In genomic region chr15:29208352-29208751, GRCh38 we compare ENCODE assay signal across 12 cellular contexts.
DNase-seq lines count a peak whose midpoint lies in the region; TF ChIP-seq lines count a peak whose summit lies in the region.
"Had no signal": no experiment of that assay in that cellular context is flagged by ENCODE, and none has a peak within 500 bp of the region (broad histone marks: within the 10 kb centered on the region; RNA-seq: fewer than 3 reads in every experiment).

No MANE protein-coding gene starts in this region.

- no peak overlapping the region for H3K9ac ChIP-seq in neural progenitor cell

- H3K4me1 Mint-ChIP-seq in neural progenitor cell (peaks cover 8% of the 10 kb centered on the region), endothelial cell (ENCODE audit: unreplicated experiment) (peaks cover 8% of the 10 kb centered on the region)

- H3K27ac ChIP-seq in neural progenitor cell (no peak overlapping the region), osteoblast (ENCODE audit: low read depth, low read length) (no peak overlapping the region)

- H3K27me3 Mint-ChIP-seq in neural progenitor cell (ENCODE audit: insufficient read depth, low read depth) (no peaks in the 10 kb centered on the region), endothelial cell (ENCODE audit: unreplicated experiment) (peaks cover 3% of the 10 kb centered on the region)

- H3K4me1 ChIP-seq in neural progenitor cell: peaks cover 8% of the 10 kb centered on the region
- H3K4me1 ChIP-seq in osteoblast (ENCODE audit: insufficient read depth, low read length): no peaks in the 10 kb centered on the region

- no peak overlapping the region for H3K27ac Mint-ChIP-seq in neural progenitor cell
- H3K27ac Mint-ChIP-seq in endothelial cell (ENCODE audit: unreplicated experiment): no peak overlapping the region

- H3K36me3 Mint-ChIP-seq in neural progenitor cell (no peaks in the 10 kb centered on the region), endothelial cell (ENCODE audit: low read depth, unreplicated experiment) (no peaks in the 10 kb centered on the region)

- no peak for TF ChIP-seq CTCF in neural progenitor cell (IDR thresholded peaks at IDR 0.05)
- TF ChIP-seq CTCF in osteoblast (IDR thresholded peaks at IDR 0.05; ENCODE audit: extremely low read depth, low read depth, low read length): no peak
- no peak for TF ChIP-seq CTCF in endothelial cell (IDR thresholded peaks at IDR 0.05; ENCODE audit: unreplicated experiment)

- H3K36me3 ChIP-seq in neural progenitor cell: no peaks in the 10 kb centered on the region
- H3K36me3 ChIP-seq in osteoblast (ENCODE audit: insufficient read depth, low read length): no peaks in the 10 kb centered on the region

- no peaks in the 10 kb centered on the region for H3K27me3 ChIP-seq in neural progenitor cell
- H3K27me3 ChIP-seq in osteoblast (ENCODE audit: insufficient read depth, low read length): no peaks in the 10 kb centered on the region

- H3K9me3 Mint-ChIP-seq in neural progenitor cell: peaks cover 18% of the 10 kb centered on the region
- H3K9me3 Mint-ChIP-seq in endothelial cell (ENCODE audit: unreplicated experiment): no peaks in the 10 kb centered on the region

- H3K4me2 ChIP-seq in neural progenitor cell (peak overlapping the region; percentile 27), osteoblast (ENCODE audit: insufficient read depth, low read length) (no peak overlapping the region)
- H3K4me2 ChIP-seq: smooth muscle cell had no signal

- DNase-seq in HT-29 (ENCODE audit: low spot score) (peak; percentile 4), NCI-H2107 (lab: John Stamatoyannopoulos, UW) (peak; percentile 8), SHP77 treated with DMSO at 0.1 percent for 48 hours (lab: John Stamatoyannopoulos, UW) (peak; percentile 86), neural progenitor cell (ENCODE audit: low spot score) (no peak), osteoblast (ENCODE audit: insufficient read length, low spot score, missing footprints) (no peak), endothelial cell (ENCODE audit: low spot score) (no peak), ecto neural progenitor cell (ENCODE audit: low spot score) (no peak), AML-193 (lab: John Stamatoyannopoulos, UW) (no peak)
- DNase-seq: activated CD4-positive, alpha-beta T cell treated with anti-CD3 and anti-CD28 coated beads for 4 hours; hypothalamus; stimulated activated CD8-positive, alpha-beta memory T cell treated with anti-CD3 and anti-CD28 coated beads, Interleukin-4, amount 100 ng/mL, for 48 hours had no signal

- no peaks in the 10 kb centered on the region for H3K9me3 ChIP-seq in neural progenitor cell (ENCODE audit: low read depth)
- H3K9me3 ChIP-seq in osteoblast (ENCODE audit: low read depth, low read length): no peaks in the 10 kb centered on the region

- H4K20me1 ChIP-seq in neural progenitor cell (ENCODE audit: low read depth): no peaks in the 10 kb centered on the region
- H4K20me1 ChIP-seq in osteoblast (ENCODE audit: insufficient read depth, low read length): no peaks in the 10 kb centered on the region

- H3K79me2 ChIP-seq in neural progenitor cell (ENCODE audit: low read depth) (no peaks in the 10 kb centered on the region), osteoblast (ENCODE audit: insufficient read depth, low read length) (no peaks in the 10 kb centered on the region)

- no peak overlapping the region for H3K4me3 Mint-ChIP-seq in neural progenitor cell
- no peak overlapping the region for H3K4me3 Mint-ChIP-seq in endothelial cell (ENCODE audit: unreplicated experiment)

- H3K4me3 ChIP-seq in neural progenitor cell (no peak overlapping the region), osteoblast (ENCODE audit: insufficient read depth, low read length) (no peak overlapping the region)
- H3K4me3 ChIP-seq: smooth muscle cell had no signal

- no peaks in the 10 kb centered on the region for H3F3A ChIP-seq in neural progenitor cell (ENCODE audit: low read depth)

- H2AFZ ChIP-seq in neural progenitor cell (replicated peaks) (no peak overlapping the region), osteoblast (ENCODE audit: low read length) (no peak overlapping the region)

Comparison
In these comparisons a context has a peak if more than half of its experiments do, and no peak if none do; other contexts are left out.
1. DNase-seq: peak in HT-29 (single experiment), NCI-H2107 (single experiment) and SHP77 treated with DMSO at 0.1 percent for 48 hours (single experiment); none in neural progenitor cell (single experiment), osteoblast (single experiment), endothelial cell (single experiment), ecto neural progenitor cell (single experiment) and AML-193 (0 of 2).